In genomic region chr20:51042064-51042463, GRCh38 we compare ENCODE assay signal across 20 cellular contexts. TPM values are rescaled to one million over a fixed set of nuclear protein-coding genes. Genes with fewer than 3 reads are reported as not detected.
"Had no signal": no experiment of that assay in that cellular context is flagged by ENCODE, and none has a peak within 500 bp of the region (broad histone marks: within the 10 kb centered on the region; RNA-seq: fewer than 3 reads in every experiment).

No MANE protein-coding gene starts in this region.

- H3K27me3 Mint-ChIP-seq: activated CD4-positive, alpha-beta T cell treated with anti-CD3 and anti-CD28 coated beads, Interleukin-2, amount 10 ng/mL, durations not matched to agents 24 days and 14 days; activated naive CD8-positive, alpha-beta T cell treated with anti-CD3 and anti-CD28 coated beads for 36 hours had no signal

- H3K36me3 Mint-ChIP-seq: activated naive CD8-positive, alpha-beta T cell treated with anti-CD3 and anti-CD28 coated beads for 36 hours; memory B cell; natural killer cell had no signal

- H3K4me3 Mint-ChIP-seq: activated CD4-positive, alpha-beta T cell treated with anti-CD3 and anti-CD28 coated beads, Interleukin-2, amount 10 ng/mL, durations not matched to agents 24 days and 14 days; activated CD8-positive, alpha-beta T cell treated with anti-CD3 and anti-CD28 coated beads, Interleukin-2, amount 10 ng/mL, durations not matched to agents 7 days and 5 days; activated naive CD8-positive, alpha-beta T cell treated with anti-CD3 and anti-CD28 coated beads for 36 hours; activated T-cell treated with anti-CD3 and anti-CD28 coated beads, Interleukin-2, amount 50 U/mL, for 72 hours; memory B cell; natural killer cell had no signal

- ATAC-seq: activated CD8-positive, alpha-beta T cell treated with anti-CD3 and anti-CD28 coated beads, Interleukin-2, amount 10 ng/mL, durations not matched to agents 7 days and 5 days; activated T-cell treated with anti-CD3 and anti-CD28 coated beads, Interleukin-2, amount 50 U/mL, for 72 hours; body of pancreas; left lobe of liver; natural killer cell had no signal

- H3K4me1 Mint-ChIP-seq: activated CD4-positive, alpha-beta T cell treated with anti-CD3 and anti-CD28 coated beads, Interleukin-2, amount 10 ng/mL, durations not matched to agents 24 days and 14 days; activated naive CD8-positive, alpha-beta T cell treated with anti-CD3 and anti-CD28 coated beads for 36 hours; memory B cell; natural killer cell had no signal

- H3K9me3 Mint-ChIP-seq: activated CD4-positive, alpha-beta T cell treated with anti-CD3 and anti-CD28 coated beads, Interleukin-2, amount 10 ng/mL, durations not matched to agents 24 days and 14 days; activated naive CD8-positive, alpha-beta T cell treated with anti-CD3 and anti-CD28 coated beads for 36 hours; natural killer cell had no signal

- DNase-seq: activated CD4-positive, alpha-beta T cell treated with anti-CD3 and anti-CD28 coated beads, Interleukin-2, amount 10 ng/mL, durations not matched to agents 24 days and 14 days; activated CD4-positive, CD25-positive, alpha-beta regulatory T cell; activated CD8-positive, alpha-beta memory T cell treated with anti-CD3 and anti-CD28 coated beads, Interleukin-2, amount 50 U/mL, for 4 hours; activated CD8-positive, alpha-beta T cell treated with anti-CD3 and anti-CD28 coated beads, Interleukin-2, amount 10 ng/mL, durations not matched to agents 7 days and 5 days; activated naive CD8-positive, alpha-beta T cell treated with anti-CD3 and anti-CD28 coated beads for 36 hours; activated T-cell treated with anti-CD3 and anti-CD28 coated beads, Interleukin-2, amount 50 U/mL, for 72 hours; amygdala; body of pancreas; central memory CD4-positive, alpha-beta T cell; colonic mucosa; natural killer cell; retina; stimulated activated CD4-positive, alpha-beta T cell treated with anti-CD3 and anti-CD28 coated beads, Interleukin-15, amount 100 ng/mL, for 24 hours; stimulated activated CD4-positive, alpha-beta T cell treated with anti-CD3 and anti-CD28 coated beads, Interleukin-4, amount 100 ng/mL, for 24 hours; stimulated activated naive CD4-positive, alpha-beta T cell treated with Interleukin-2 at 50 U/mL for 16 hours; substantia nigra; T-helper 2 cell had no signal

- H3K4me3 ChIP-seq: body of pancreas, colonic mucosa, tibial nerve had no signal

- H3K27ac Mint-ChIP-seq: activated CD4-positive, alpha-beta T cell treated with anti-CD3 and anti-CD28 coated beads, Interleukin-2, amount 10 ng/mL, durations not matched to agents 24 days and 14 days; activated CD8-positive, alpha-beta T cell treated with anti-CD3 and anti-CD28 coated beads, Interleukin-2, amount 10 ng/mL, durations not matched to agents 7 days and 5 days; activated naive CD8-positive, alpha-beta T cell treated with anti-CD3 and anti-CD28 coated beads for 36 hours; activated T-cell treated with anti-CD3 and anti-CD28 coated beads, Interleukin-2, amount 50 U/mL, for 72 hours; memory B cell; natural killer cell had no signal

RNA-seq across cellular contexts. Expression of gene KCNG1, which starts 19.2 kb away (rescaled TPM):
- total RNA-seq: activated CD8-positive, alpha-beta T cell treated with anti-CD3 and anti-CD28 coated beads, Interleukin-2, amount 10 ng/mL, durations not matched to agents 7 days and 5 days; natural killer cell had no signal
